13 cellular contexts compared by ENCODE assay signal in the genomic region with DNA sequence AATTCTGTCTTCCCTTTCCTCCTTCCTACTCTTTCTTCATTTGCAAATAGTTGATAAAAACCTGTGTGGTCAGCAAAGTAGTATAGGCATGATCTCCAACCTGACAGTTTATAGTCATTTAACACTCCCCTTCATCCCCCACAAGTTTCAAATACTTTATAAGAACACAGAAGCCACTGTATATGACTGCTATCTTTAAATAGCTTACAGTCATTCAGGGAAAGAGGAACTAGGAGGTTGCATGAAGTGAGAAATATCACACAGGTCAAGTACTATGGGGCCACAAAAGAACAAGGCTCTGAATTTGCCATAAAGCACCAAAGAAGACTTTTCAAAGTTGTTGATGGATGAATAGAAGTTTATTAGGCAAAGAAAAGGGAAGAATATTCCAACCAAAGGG.
DNase-seq lines count a peak whose midpoint lies in the region; ATAC-seq lines count a peak whose summit lies in the region.
"Had no signal": no experiment of that assay in that cellular context is flagged by ENCODE, and none has a peak within 500 bp of the region (broad histone marks: within the 10 kb centered on the region; RNA-seq: fewer than 3 reads in every experiment).

No MANE protein-coding gene starts in this region.

- no peak overlapping the region for H2BK12ac ChIP-seq in trophoblast cell (ENCODE audit: low read length)

- ATAC-seq in GM19395 (IDR thresholded peaks at IDR 0.05; ENCODE audit: unreplicated experiment) (peak; percentile 99), HG02798 (IDR thresholded peaks at IDR 0.05; ENCODE audit: poor library complexity, unreplicated experiment) (peak; percentile 98), HG03457 (IDR thresholded peaks at IDR 0.05; ENCODE audit: unreplicated experiment) (peak; percentile 89)
- peak; percentile 97 for ATAC-seq in stimulated activated naive B cell treated with anti-CD40 and anti-IgM and Interleukin-4, amounts not matched to agents 10 μg/mL and 1 μg/mL and 100 μg/mL, for 72 hours (replicated peaks)
- ATAC-seq: activated CD4-positive, CD25-positive, alpha-beta regulatory T cell treated with anti-CD3 and anti-CD28 coated beads, Interleukin-2, amount 50 U/mL, for 24 hours; activated T-cell treated with anti-CD3 and anti-CD28 coated beads, Interleukin-2, amount 50 U/mL, for 72 hours had no signal

- H4K12ac ChIP-seq in trophoblast cell (ENCODE audit: low read depth, low read length) = no peak overlapping the region

- H3K4ac ChIP-seq in trophoblast cell (ENCODE audit: low read depth, low read length) = no peak overlapping the region

- no peak overlapping the region for H3K4me2 ChIP-seq in trophoblast cell (ENCODE audit: low read length)

- H3K23ac ChIP-seq in trophoblast cell (ENCODE audit: low read length) = no peak overlapping the region

- no peaks in the 10 kb centered on the region for H3K79me1 ChIP-seq in trophoblast cell (ENCODE audit: low read length)

- H2AFZ ChIP-seq in trophoblast cell (ENCODE audit: insufficient read depth, low read length, poor library complexity) = no peak overlapping the region

- H4K91ac ChIP-seq in trophoblast cell (ENCODE audit: low read depth, low read length) = no peak overlapping the region

- H3K14ac ChIP-seq in trophoblast cell (ENCODE audit: low read length) = no peak overlapping the region

- H3K27me3 Mint-ChIP-seq in stimulated activated naive B cell treated with anti-CD40 and anti-IgM and Interleukin-4, amounts not matched to agents 10 μg/mL and 1 μg/mL and 100 μg/mL, for 72 hours = no peaks in the 10 kb centered on the region

- no peak overlapping the region for H3K4me3 ChIP-seq in trophoblast cell (ENCODE audit: low read depth, low read length)
- H3K4me3 ChIP-seq: SJSA1, stomach had no signal

- no peak overlapping the region for H3K27ac Mint-ChIP-seq in stimulated activated naive B cell treated with anti-CD40 and anti-IgM and Interleukin-4, amounts not matched to agents 10 μg/mL and 1 μg/mL and 100 μg/mL, for 72 hours
- H3K27ac Mint-ChIP-seq: activated T-cell treated with anti-CD3 and anti-CD28 coated beads, Interleukin-2, amount 50 U/mL, for 72 hours had no signal

- no peaks in the 10 kb centered on the region for H3K27me3 ChIP-seq in trophoblast cell (ENCODE audit: insufficient read depth, low read length)
- H3K27me3 ChIP-seq: SJSA1, stomach had no signal

- H3K4me1 Mint-ChIP-seq in stimulated activated naive B cell treated with anti-CD40 and anti-IgM and Interleukin-4, amounts not matched to agents 10 μg/mL and 1 μg/mL and 100 μg/mL, for 72 hours = no peaks in the 10 kb centered on the region

- H3K9me3 Mint-ChIP-seq in stimulated activated naive B cell treated with anti-CD40 and anti-IgM and Interleukin-4, amounts not matched to agents 10 μg/mL and 1 μg/mL and 100 μg/mL, for 72 hours = no peaks in the 10 kb centered on the region
- H3K9me3 Mint-ChIP-seq: activated T-cell treated with anti-CD3 and anti-CD28 coated beads, Interleukin-2, amount 50 U/mL, for 72 hours had no signal

- DNase-seq in stimulated activated naive B cell treated with anti-CD40 and anti-IgM and Interleukin-4, amounts not matched to agents 10 μg/mL and 1 μg/mL and 100 μg/mL, for 72 hours = no peak
- no peak for DNase-seq in activated CD4-positive, alpha-beta T cell treated with anti-CD3 and anti-CD28 coated beads, Interleukin-2, amount 50 U/mL, for 1 hour
- DNase-seq in activated gamma-delta T cell treated with Interleukin-2 at 50 U/mL for 16 hours (no peak), trophoblast cell (no peak)
- DNase-seq: activated T-cell treated with anti-CD3 and anti-CD28 coated beads, Interleukin-2, amount 50 U/mL, for 72 hours; NCI-H524; stimulated activated CD4-positive, alpha-beta T cell treated with anti-CD3 and anti-CD28 coated beads, Interleukin-2, amount 100 ng/mL, for 24 hours; stomach had no signal

- no peak overlapping the region for H2AK5ac ChIP-seq in trophoblast cell (ENCODE audit: low read length)

- no peak overlapping the region for H3K4me3 Mint-ChIP-seq in stimulated activated naive B cell treated with anti-CD40 and anti-IgM and Interleukin-4, amounts not matched to agents 10 μg/mL and 1 μg/mL and 100 μg/mL, for 72 hours
- H3K4me3 Mint-ChIP-seq: activated T-cell treated with anti-CD3 and anti-CD28 coated beads, Interleukin-2, amount 50 U/mL, for 72 hours had no signal

- no peaks in the 10 kb centered on the region for H3K79me2 ChIP-seq in trophoblast cell (ENCODE audit: control insufficient read depth, insufficient read depth, low read length, poor library complexity)

- no peak overlapping the region for H2BK120ac ChIP-seq in trophoblast cell (ENCODE audit: insufficient read depth, low read length, poor library complexity)

- no peaks in the 10 kb centered on the region for H3K4me1 ChIP-seq in trophoblast cell (ENCODE audit: control insufficient read depth in 1 of 2, insufficient read depth in 2 of 2, low read length in 2 of 2)
- H3K4me1 ChIP-seq: SJSA1, stomach had no signal

- H3K9me3 ChIP-seq in trophoblast cell (ENCODE audit: insufficient read depth, low read depth, low read length) = no peaks in the 10 kb centered on the region
- H3K9me3 ChIP-seq: SJSA1, stomach had no signal

- no peak overlapping the region for H3K18ac ChIP-seq in trophoblast cell (ENCODE audit: low read length)

- no peak overlapping the region for H3K9ac ChIP-seq in trophoblast cell (ENCODE audit: low read length)

- no peaks in the 10 kb centered on the region for H3K36me3 Mint-ChIP-seq in stimulated activated naive B cell treated with anti-CD40 and anti-IgM and Interleukin-4, amounts not matched to agents 10 μg/mL and 1 μg/mL and 100 μg/mL, for 72 hours

- H2BK5ac ChIP-seq in trophoblast cell (ENCODE audit: low read depth, low read length, poor library complexity) = no peak overlapping the region

- no peaks in the 10 kb centered on the region for H3K36me3 ChIP-seq in trophoblast cell (ENCODE audit: control insufficient read depth in 1 of 2, insufficient read depth in 2 of 2, low read length in 2 of 2)
- H3K36me3 ChIP-seq: SJSA1, stomach had no signal

- no peak overlapping the region for H4K8ac ChIP-seq in trophoblast cell (ENCODE audit: low read depth, low read length)

- no peak overlapping the region for H3K27ac ChIP-seq in trophoblast cell (ENCODE audit: low read depth, low read length)
- H3K27ac ChIP-seq: SJSA1, stomach had no signal
